ENCODE assay signal across 14 cellular contexts in genomic region chr5:176402684-176403083, GRCh38. TPM values are rescaled to one million over a fixed set of nuclear protein-coding genes. Genes with fewer than 3 reads are reported as not detected.
DNase-seq lines count a peak whose midpoint lies in the region; ATAC-seq and TF ChIP-seq lines count a peak whose summit lies in the region.
"Had no signal": no experiment of that assay in that cellular context is flagged by ENCODE, and none has a peak within 500 bp of the region (broad histone marks: within the 10 kb centered on the region; RNA-seq: fewer than 3 reads in every experiment).

No MANE protein-coding gene starts in this region.

- no peak overlapping the region for H2AFZ ChIP-seq in neuronal stem cell (ENCODE audit: low read length)

- no peak overlapping the region for H3K9ac ChIP-seq in neuronal stem cell (ENCODE audit: low read depth, low read length, poor library complexity)

- no peaks in the 10 kb centered on the region for H3K79me1 ChIP-seq in neuronal stem cell (ENCODE audit: low read depth, low read length)

- POLR2A ChIA-PET in HEK293 (lab: Yijun Ruan, JAX): no interaction called here
- POLR2A ChIA-PET in CD8-positive, alpha-beta T cell (lab: Charles Lee): no interaction called here

- no peak overlapping the region for H4K91ac ChIP-seq in neuronal stem cell (ENCODE audit: low read depth, low read length, poor library complexity)

- no peak overlapping the region for H3K4me2 ChIP-seq in neuronal stem cell (ENCODE audit: insufficient read depth, low read length, poor library complexity, severe bottlenecking)

- intact Hi-C loops in esophagus squamous epithelium (cut with DNase I): no loop called here
- intact Hi-C loops in CD8-positive, alpha-beta T cell (cut with DNase I, micrococcal nuclease): no loop called here

- CTCF ChIA-PET in HEK293 (lab: Yijun Ruan, JAX): no interaction called here
- CTCF ChIA-PET in CD8-positive, alpha-beta T cell (lab: Charles Lee): no interaction called here

- H3K14ac ChIP-seq in neuronal stem cell (ENCODE audit: low read length): no peak overlapping the region

- H3K27me3 ChIP-seq in esophagus squamous epithelium (no peaks in the 10 kb centered on the region), neuronal stem cell (ENCODE audit: control insufficient read depth in 3 of 3, insufficient read depth in 3 of 3, low read depth in 1 of 3, low read length in 3 of 3) (no peaks in the 10 kb centered on the region)
- no peaks in the 10 kb centered on the region for H3K27me3 ChIP-seq in CD8-positive, alpha-beta T cell (ENCODE audit: insufficient read depth, low read length)

- no peaks in the 10 kb centered on the region for H3K9me3 Mint-ChIP-seq in CD8-positive, alpha-beta T cell
- H3K9me3 Mint-ChIP-seq: activated CD4-positive, alpha-beta memory T cell treated with anti-CD3 and anti-CD28 coated beads for 36 hours had no signal

- no peak overlapping the region for H2BK5ac ChIP-seq in neuronal stem cell (ENCODE audit: low read length)

- H2AK5ac ChIP-seq in neuronal stem cell (ENCODE audit: low read depth, low read length): no peak overlapping the region

- no peaks in the 10 kb centered on the region for H3K27me3 Mint-ChIP-seq in CD8-positive, alpha-beta T cell (ENCODE audit: low read depth)
- H3K27me3 Mint-ChIP-seq: activated CD4-positive, alpha-beta memory T cell treated with anti-CD3 and anti-CD28 coated beads for 36 hours had no signal

- no peak overlapping the region for H3K18ac ChIP-seq in neuronal stem cell (ENCODE audit: low read length)

- no peak overlapping the region for H3K23ac ChIP-seq in neuronal stem cell (ENCODE audit: low read depth, low read length, poor library complexity)

- H3K27ac ChIP-seq in HEK293 (ENCODE audit: extremely low read depth, low read depth, low read length) (no peak overlapping the region), esophagus squamous epithelium (peak overlapping the region; percentile 21 to 99 (median 83)), neuronal stem cell (replicated peaks; ENCODE audit: low read length) (no peak overlapping the region)
- no peak overlapping the region for H3K27ac ChIP-seq in CD8-positive, alpha-beta T cell (ENCODE audit: low read depth, low read length)

- H3K4ac ChIP-seq in neuronal stem cell (ENCODE audit: low read length): no peak overlapping the region

- no peak overlapping the region for H2BK12ac ChIP-seq in neuronal stem cell (ENCODE audit: low read length)

- no peak overlapping the region for H2BK15ac ChIP-seq in neuronal stem cell (ENCODE audit: low read length)

- H3K4me3 ChIP-seq in HEK293 (ENCODE audit: low read depth, low read length) (no peak overlapping the region), esophagus squamous epithelium (no peak overlapping the region), neuronal stem cell (ENCODE audit: low read length in 2 of 2) (no peak overlapping the region)
- no peak overlapping the region for H3K4me3 ChIP-seq in CD8-positive, alpha-beta T cell (ENCODE audit: low read depth, low read length)

- H3K27ac Mint-ChIP-seq in CD8-positive, alpha-beta T cell: no peak overlapping the region
- H3K27ac Mint-ChIP-seq: activated CD4-positive, alpha-beta memory T cell treated with anti-CD3 and anti-CD28 coated beads for 36 hours had no signal

- H4K8ac ChIP-seq in neuronal stem cell (ENCODE audit: low read depth, low read length): peak overlapping the region; percentile 70

- H3K4me3 Mint-ChIP-seq in CD8-positive, alpha-beta T cell: no peak overlapping the region
- H3K4me3 Mint-ChIP-seq: activated CD4-positive, alpha-beta memory T cell treated with anti-CD3 and anti-CD28 coated beads for 36 hours had no signal

- DNase-seq in esophagus squamous epithelium (lab: John Stamatoyannopoulos, UW) (no peak), neuronal stem cell (ENCODE audit: low spot score) (no peak)
- no peak for DNase-seq in stimulated activated CD4-positive, alpha-beta T cell treated with anti-CD3 and anti-CD28 coated beads, Interleukin-1b, Interleukin-23, amount 100 ng/mL, for 48 hours
- DNase-seq in CD8-positive, alpha-beta T cell: no peak
- no peak for DNase-seq in activated CD4-positive, alpha-beta T cell treated with anti-CD3 and anti-CD28 coated beads, Interleukin-2, amount 50 U/mL, for 48 hours
- DNase-seq: activated CD4-positive, alpha-beta memory T cell treated with anti-CD3 and anti-CD28 coated beads for 36 hours; activated gamma-delta T cell treated with Interleukin-2 at 50 U/mL for 16 hours; DND-41; erythroblast; Kasumi-1; NCI-H1694 treated with DMSO at 0.1 percent for 48 hours; NCI-H526; stimulated activated CD4-positive, alpha-beta T cell treated with anti-CD3 and anti-CD28 coated beads, Interleukin-2, amount 100 ng/mL, for 24 hours had no signal

- H3K4me1 ChIP-seq in HEK293 (ENCODE audit: control insufficient read depth, insufficient read depth, low read length) (no peaks in the 10 kb centered on the region), esophagus squamous epithelium (peaks cover 37 to 84% (median 49%) of the 10 kb centered on the region in 3 donors), neuronal stem cell (ENCODE audit: control insufficient read depth in 2 of 2, insufficient read depth in 1 of 2, low read depth in 1 of 2, low read length in 2 of 2) (peaks cover 0 to 2% of the 10 kb centered on the region in 2 donors)
- no peaks in the 10 kb centered on the region for H3K4me1 ChIP-seq in CD8-positive, alpha-beta T cell (ENCODE audit: insufficient read depth, low read length)

- peaks cover 0 to 26% of the 10 kb centered on the region in 2 experiments; a peak in 2 of 3 replicates for H3K36me3 ChIP-seq in HEK293 (ENCODE audit: control insufficient read depth in 2 of 2, insufficient read depth in 1 of 2, low read length in 2 of 2)
- peaks cover 0 to 74% (median 22%) of the 10 kb centered on the region in 3 donors for H3K36me3 ChIP-seq in esophagus squamous epithelium
- H3K36me3 ChIP-seq in neuronal stem cell (replicated peaks in 1 of 2; ENCODE audit: control insufficient read depth in 2 of 2, insufficient read depth in 2 of 2, low read length in 2 of 2): peaks cover 0 to 7% of the 10 kb centered on the region in 2 donors
- peaks cover 5% of the 10 kb centered on the region for H3K36me3 ChIP-seq in CD8-positive, alpha-beta T cell (ENCODE audit: insufficient read depth, low read length)

- ATAC-seq in CD8-positive, alpha-beta T cell: no peak

- peaks cover 48% of the 10 kb centered on the region for H3K36me3 Mint-ChIP-seq in CD8-positive, alpha-beta T cell

- peaks cover 2% of the 10 kb centered on the region for H3K4me1 Mint-ChIP-seq in CD8-positive, alpha-beta T cell (ENCODE audit: low read depth)

- 49 to 70% methylated on average over 5 to 7 of the region's 8 CpGs for WGBS in esophagus squamous epithelium, 2 donors
- no CpG with 5 or more reads among the region's 8 CpGs for WGBS in neuronal stem cell (ENCODE audit: extremely low coverage in 2 of 2, insufficient read length in 2 of 2, insufficient replicate concordance in 1 of 2), 2 donors

- no peak overlapping the region for H2BK120ac ChIP-seq in neuronal stem cell (ENCODE audit: low read depth, low read length)

- no peaks in the 10 kb centered on the region for H3K9me3 ChIP-seq in HEK293 (ENCODE audit: control insufficient read depth, insufficient read depth, low read depth, low read length)
- H3K9me3 ChIP-seq in esophagus squamous epithelium: no peaks in the 10 kb centered on the region
- H3K9me3 ChIP-seq in neuronal stem cell (replicated peaks in 1 of 2; ENCODE audit: control insufficient read depth in 2 of 2, insufficient read depth in 1 of 2, low read depth in 1 of 2, low read length in 2 of 2): no peaks in the 10 kb centered on the region
- no peaks in the 10 kb centered on the region for H3K9me3 ChIP-seq in CD8-positive, alpha-beta T cell (ENCODE audit: low read length)

- no peak for TF ChIP-seq CTCF in HEK293 (tag by site-specific recombination; IDR thresholded peaks at IDR 0.05)
- no peak for TF ChIP-seq CTCF in esophagus squamous epithelium (IDR thresholded peaks at IDR 0.05)
- no peak for TF ChIP-seq CTCF in CD8-positive, alpha-beta T cell (IDR thresholded peaks at IDR 0.05)

- TF ChIP-seq POLR2A in esophagus squamous epithelium (IDR thresholded peaks at IDR 0.05): no peak

TF ChIP-seq in HEK293, 187 proteins besides CTCF, POLR2A, EP300 and RAD21:
- TF ChIP-seq ZBTB17 (tag by site-specific recombination; IDR thresholded peaks at IDR 0.05) (0 out of 2 replicates have a peak, but pooled peaks have one; percentile 20), ZNF701 (tag by site-specific recombination; IDR thresholded peaks at IDR 0.05) (no peak), ZNF558 (tag by site-specific recombination; IDR thresholded peaks at IDR 0.05) (0 out of 2 replicates have a peak, but pooled peaks have one; percentile 15)

RNA-seq across cellular contexts. Expression of gene CLTB, which starts 13.7 kb away (rescaled TPM):
- total RNA-seq in esophagus squamous epithelium: 100 to 1,000 TPM; 347 to 732 (median 444) TPM
- polyA plus RNA-seq in neuronal stem cell (2013, experiment 1 of 2): 21.0 TPM
- 20.3 TPM for polyA plus RNA-seq in neuronal stem cell (2013, experiment 2 of 2)
- total RNA-seq in CD8-positive, alpha-beta T cell: 10 to 100 TPM; 84.3 to 86.6 TPM

RNA-seq across cellular contexts. Expression of gene HIGD2A, which starts 14.1 kb away (rescaled TPM):
- total RNA-seq in esophagus squamous epithelium: 100 to 1,000 TPM in 2 of 4 donors, 10 to 100 TPM in 2; 77.2 to 122 (median 90.3) TPM
- polyA plus RNA-seq in neuronal stem cell (2013, experiment 1 of 2): 247 TPM
- polyA plus RNA-seq in neuronal stem cell (2013, experiment 2 of 2): 237 TPM
- 100 to 1,000 TPM; 102 to 106 TPM for total RNA-seq in CD8-positive, alpha-beta T cell

RNA-seq across cellular contexts. Expression of gene NOP16, which starts 14.3 kb away (rescaled TPM):
- total RNA-seq in esophagus squamous epithelium: 10 to 100 TPM; 19.9 to 38.0 (median 30.9) TPM
- 11.9 TPM for polyA plus RNA-seq in neuronal stem cell (2013, experiment 1 of 2)
- polyA plus RNA-seq in neuronal stem cell (2013, experiment 2 of 2): 11.7 TPM
- total RNA-seq in CD8-positive, alpha-beta T cell: 10 to 100 TPM; 21.6 to 24.2 TPM

RNA-seq across cellular contexts. Expression of gene ARL10, which starts 37.4 kb away (rescaled TPM):
- 10 to 100 TPM in 1 of 4 donors, 1 to 10 TPM in 3; 2.4 to 10.1 (median 6.3) TPM for total RNA-seq in esophagus squamous epithelium
- polyA plus RNA-seq in neuronal stem cell (2013, experiment 1 of 2): 8.4 TPM
- 8.8 TPM for polyA plus RNA-seq in neuronal stem cell (2013, experiment 2 of 2)
- 1 to 10 TPM; 2.8 to 4.1 TPM for total RNA-seq in CD8-positive, alpha-beta T cell

RNA-seq across cellular contexts. Expression of gene KIAA1191, which starts 41.1 kb away (rescaled TPM):
- 10 to 100 TPM; 57.0 to 99.9 (median 73.7) TPM for total RNA-seq in esophagus squamous epithelium
- polyA plus RNA-seq in neuronal stem cell (2013, experiment 1 of 2): 142 TPM
- polyA plus RNA-seq in neuronal stem cell (2013, experiment 2 of 2): 141 TPM
- total RNA-seq in CD8-positive, alpha-beta T cell: 10 to 100 TPM; 78.2 to 85.1 TPM

Comparison
In these comparisons a context has a peak if more than half of its experiments do, and no peak if none do; other contexts are left out.
1. H3K27ac ChIP-seq: peak in esophagus squamous epithelium (4 of 4); none in HEK293 (single experiment), neuronal stem cell (single experiment) and CD8-positive, alpha-beta T cell (single experiment).